In genomic region chr11:35933572-35933925, GRCh38 we compare ENCODE assay signal across 17 cellular contexts.
"Had no signal": no experiment of that assay in that cellular context is flagged by ENCODE, and none has a peak within 500 bp of the region (broad histone marks: within the 10 kb centered on the region; RNA-seq: fewer than 3 reads in every experiment).

No MANE protein-coding gene starts in this region.

- H3K4me2 ChIP-seq: neural progenitor cell had no signal

- H3K27me3 ChIP-seq: esophagus squamous epithelium, gastroesophageal sphincter, neural progenitor cell, pancreas, stomach had no signal

- H3K36me3 Mint-ChIP-seq: natural killer cell, neural progenitor cell, type B pancreatic cell had no signal

- H3K27ac Mint-ChIP-seq: effector memory CD8-positive, alpha-beta T cell; neural progenitor cell; progenitor cell of endocrine pancreas; type B pancreatic cell had no signal

- H3K4me3 ChIP-seq: esophagus squamous epithelium, gastroesophageal sphincter, neural progenitor cell, pancreas, stomach had no signal

- H3K36me3 ChIP-seq: esophagus squamous epithelium, gastroesophageal sphincter, neural progenitor cell, pancreas, stomach had no signal

- H3K9ac ChIP-seq: neural progenitor cell had no signal

- H3K4me3 Mint-ChIP-seq: effector memory CD8-positive, alpha-beta T cell; natural killer cell; neural progenitor cell; type B pancreatic cell had no signal

- H3K9me3 Mint-ChIP-seq: effector memory CD8-positive, alpha-beta T cell; natural killer cell; neural progenitor cell had no signal

- H3K4me1 ChIP-seq: gastroesophageal sphincter, pancreas, stomach had no signal

- H3K27ac ChIP-seq: gastroesophageal sphincter, neural progenitor cell, pancreas, stomach had no signal

- DNase-seq: effector memory CD8-positive, alpha-beta T cell; esophagus squamous epithelium; glutamatergic neuron; islet precursor cell; natural killer cell; occipital lobe; pancreas; right cardiac atrium; small intestine; stimulated activated CD4-positive, alpha-beta T cell treated with anti-CD3 and anti-CD28 coated beads, Interleukin-12 subunit alpha, Interleukin-12 subunit beta, amount 100 ng/mL, for 4 hours; stimulated activated naive CD4-positive, alpha-beta T cell; stomach; substantia nigra had no signal

- H3K4me1 Mint-ChIP-seq: natural killer cell had no signal

- H3K9me3 ChIP-seq: esophagus squamous epithelium, pancreas had no signal
